Comparison of ENCODE assay signal across 9 cellular contexts in genomic region chr19:13865578-13866462, GRCh38. TPM values are rescaled to one million over a fixed set of nuclear protein-coding genes. Genes with fewer than 3 reads are reported as not detected.
DNase-seq lines count a peak whose midpoint lies in the region; TF ChIP-seq lines count a peak whose summit lies in the region.
"Had no signal": no experiment of that assay in that cellular context is flagged by ENCODE, and none has a peak within 500 bp of the region (broad histone marks: within the 10 kb centered on the region; RNA-seq: fewer than 3 reads in every experiment).

No MANE protein-coding gene starts in this region.

- H3K27ac Mint-ChIP-seq in CD8-positive, alpha-beta memory T cell = peak overlapping the region in 5 of 8 donors; percentile 1 to 72 (median 60)
- peak overlapping the region in 1 of 3 donors; percentile 95 for H3K27ac Mint-ChIP-seq in IgD-negative memory B cell

- H3K4me1 Mint-ChIP-seq in CD8-positive, alpha-beta memory T cell = peaks cover 31 to 43% (median 42%) of the 10 kb centered on the region in 3 donors
- peaks cover 11 to 15% (median 15%) of the 10 kb centered on the region in 3 donors for H3K4me1 Mint-ChIP-seq in IgD-negative memory B cell

- POLR2A ChIA-PET in CD8-positive, alpha-beta memory T cell (lab: Charles Lee) = interaction anchor here (0.6 kb wide), 2 partner anchors 170 to 1418 kb away, joined by 4 to 5 read pairs; no protein-coding TSS in a partner anchor

- H3K4me3 ChIP-seq in CD8-positive, alpha-beta memory T cell (ENCODE audit: low read length) = peak overlapping the region; percentile 23
- H3K4me3 ChIP-seq in cardiac fibroblast (replicated peaks in 1 of 2; ENCODE audit: low read depth in 2 of 2, low read length in 2 of 2) (peak overlapping the region; percentile 52 to 54), mononuclear cell (ENCODE audit: low read length) (peak overlapping the region; percentile 18)

- H3K36me3 Mint-ChIP-seq in CD8-positive, alpha-beta memory T cell = peaks cover 0 to 3% (median 2%) of the 10 kb centered on the region in 3 donors
- no peaks in the 10 kb centered on the region for H3K36me3 Mint-ChIP-seq in IgD-negative memory B cell

- H3K4me3 Mint-ChIP-seq in CD8-positive, alpha-beta memory T cell = peak overlapping the region; percentile 67 to 87 (median 80)
- H3K4me3 Mint-ChIP-seq in IgD-negative memory B cell = peak overlapping the region; percentile 24 to 90 (median 70)

- peaks cover 36 to 41% of the 10 kb centered on the region in 2 donors for H3K27me3 Mint-ChIP-seq in CD8-positive, alpha-beta memory T cell
- H3K27me3 Mint-ChIP-seq in IgD-negative memory B cell = peaks cover 38% of the 10 kb centered on the region

- CTCF ChIA-PET in CD8-positive, alpha-beta memory T cell (lab: Charles Lee) = interaction anchor here (10.5 kb wide), 1 partner anchor 79 kb away, joined by 219 read pairs; no protein-coding TSS in a partner anchor

- DNase-seq in CD8-positive, alpha-beta memory T cell = peak in 1 of 5 donors; percentile 24
- no peak for DNase-seq in cardiac fibroblast (ENCODE audit: low read depth in 2 of 2)
- DNase-seq in NCI-H774 (lab: John Stamatoyannopoulos, UW) = no peak
- no peak for DNase-seq in stimulated activated CD4-positive, alpha-beta T cell treated with anti-CD3 and anti-CD28 coated beads, Interleukin-4, amount 100 ng/mL, for 4 hours
- DNase-seq in ureter (ENCODE audit: low spot score) = no peak
- DNase-seq in NCI-H187 treated with DMSO at 0.1 percent for 48 hours (lab: John Stamatoyannopoulos, UW) = no peak

- H3K9me3 ChIP-seq in CD8-positive, alpha-beta memory T cell (ENCODE audit: low read length) = no peaks in the 10 kb centered on the region
- no peaks in the 10 kb centered on the region for H3K9me3 ChIP-seq in mononuclear cell (ENCODE audit: low read depth, low read length)

- H3K36me3 ChIP-seq in CD8-positive, alpha-beta memory T cell (ENCODE audit: insufficient read depth, low read length) = no peaks in the 10 kb centered on the region

- H3K9me3 Mint-ChIP-seq in CD8-positive, alpha-beta memory T cell = no peaks in the 10 kb centered on the region
- peaks cover 0 to 2% (median 0%) of the 10 kb centered on the region in 3 donors for H3K9me3 Mint-ChIP-seq in IgD-negative memory B cell

- H3K27me3 ChIP-seq in CD8-positive, alpha-beta memory T cell (ENCODE audit: insufficient read depth, low read length, poor library complexity, severe bottlenecking) = peaks cover 21% of the 10 kb centered on the region
- peaks cover 23% of the 10 kb centered on the region for H3K27me3 ChIP-seq in mononuclear cell (ENCODE audit: insufficient read depth, low read length)

- peaks cover 33% of the 10 kb centered on the region for H3K4me1 ChIP-seq in CD8-positive, alpha-beta memory T cell (ENCODE audit: insufficient read depth, low read length)
- peaks cover 23% of the 10 kb centered on the region for H3K4me1 ChIP-seq in mononuclear cell (ENCODE audit: insufficient read depth, low read length)

- no peak overlapping the region for H3K27ac ChIP-seq in CD8-positive, alpha-beta memory T cell (ENCODE audit: low read depth, low read length)

- no peak for TF ChIP-seq CTCF in cardiac fibroblast (IDR thresholded peaks at IDR 0.05; ENCODE audit: low read depth, low read length)

RNA-seq across cellular contexts. Expression of gene NANOS3, which starts 11.1 kb away (rescaled TPM):
- total RNA-seq in CD8-positive, alpha-beta memory T cell = 1 to 10 TPM in 1 of 2 experiments, under 1 TPM in 1; 0.90 to 1.5 TPM
- polyA plus RNA-seq in CD8-positive, alpha-beta memory T cell = not detected
- polyA plus RNA-seq in IgD-negative memory B cell = not detected
- not detected for total RNA-seq in mononuclear cell
- total RNA-seq in ureter = not detected
- total RNA-seq: M059J had no signal

RNA-seq across cellular contexts. Expression of gene BRME1, which starts 40.1 kb away (rescaled TPM):
- total RNA-seq in CD8-positive, alpha-beta memory T cell = 1 to 10 TPM; 6.8 to 8.2 TPM
- polyA plus RNA-seq in CD8-positive, alpha-beta memory T cell = 3.5 TPM
- polyA plus RNA-seq in IgD-negative memory B cell = not detected
- total RNA-seq in mononuclear cell = 0.10 TPM
- 3.3 TPM for total RNA-seq in ureter

RNA-seq across cellular contexts. Expression of gene CC2D1A, which starts 40.2 kb away (rescaled TPM):
- total RNA-seq in CD8-positive, alpha-beta memory T cell = 10 to 100 TPM; 30.8 to 31.0 TPM
- polyA plus RNA-seq in CD8-positive, alpha-beta memory T cell = 15.3 TPM
- 15.5 TPM for polyA plus RNA-seq in IgD-negative memory B cell
- total RNA-seq in mononuclear cell (8.2 TPM), ureter (57.2 TPM)
